ENCODE assay signal across 30 cellular contexts in the genomic region with DNA sequence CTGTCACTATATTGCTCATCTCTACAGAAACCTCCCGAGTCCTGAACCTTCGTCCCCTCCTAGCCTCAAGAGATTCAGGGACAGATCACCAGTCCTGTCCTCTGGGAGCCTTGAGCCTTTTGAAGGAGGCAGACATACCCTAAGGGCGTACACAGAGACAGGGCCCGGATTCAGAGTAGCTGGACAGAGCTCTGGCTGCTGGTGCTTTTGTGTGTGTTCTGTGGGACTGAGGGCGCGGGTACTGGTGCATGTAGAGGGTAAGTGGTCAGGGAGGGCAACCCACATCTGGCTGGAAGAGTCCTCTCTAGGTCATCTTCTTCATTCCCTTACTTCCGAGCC. TPM values are rescaled to one million over a fixed set of nuclear protein-coding genes. Genes with fewer than 3 reads are reported as not detected.
"Had no signal": no experiment of that assay in that cellular context is flagged by ENCODE, and none has a peak within 500 bp of the region (broad histone marks: within the 10 kb centered on the region; RNA-seq: fewer than 3 reads in every experiment).

No MANE protein-coding gene starts in this region.

- H3K36me3 Mint-ChIP-seq: activated naive CD4-positive, alpha-beta T cell treated with anti-CD3 and anti-CD28 coated beads, Interleukin-2, amount 50 U/mL, for 72 hours; mesothelial cell of epicardium had no signal

- H3K27ac ChIP-seq: breast epithelium, gastrocnemius medialis, right atrium auricular region, suprapubic skin, tibial artery had no signal

- H3K27me3 ChIP-seq: breast epithelium, right atrium auricular region, suprapubic skin, tibial artery had no signal

- H3K36me3 ChIP-seq: breast epithelium, gastrocnemius medialis, right atrium auricular region had no signal

- H3K9me3 ChIP-seq: breast epithelium, gastrocnemius medialis, right atrium auricular region, suprapubic skin, tibial artery had no signal

- H3K27me3 Mint-ChIP-seq: activated CD4-positive, alpha-beta memory T cell treated with anti-CD3 and anti-CD28 coated beads, Interleukin-2, amount 10 ng/mL, durations not matched to agents 7 days and 5 days; activated CD4-positive, alpha-beta T cell treated with anti-CD3 and anti-CD28 coated beads, Interleukin-2, amount 10 ng/mL, durations not matched to agents 7 days and 5 days; central memory CD8-positive, alpha-beta T cell; naive B cell; stimulated activated naive B cell treated with anti-CD40 and anti-IgM and Interleukin-4, amounts not matched to agents 10 μg/mL and 1 μg/mL and 100 μg/mL, for 72 hours had no signal

- H3K4me1 ChIP-seq: breast epithelium, gastrocnemius medialis, right atrium auricular region, suprapubic skin, tibial artery had no signal

- H3K9me3 Mint-ChIP-seq: activated CD4-positive, alpha-beta memory T cell treated with anti-CD3 and anti-CD28 coated beads, Interleukin-2, amount 10 ng/mL, durations not matched to agents 7 days and 5 days; activated CD4-positive, alpha-beta T cell treated with anti-CD3 and anti-CD28 coated beads, Interleukin-2, amount 10 ng/mL, durations not matched to agents 7 days and 5 days; activated naive CD4-positive, alpha-beta T cell treated with anti-CD3 and anti-CD28 coated beads, Interleukin-2, amount 50 U/mL, for 72 hours; activated T-cell treated with anti-CD3 and anti-CD28 coated beads, Interleukin-2, amount 50 U/mL, for 4 hours; central memory CD8-positive, alpha-beta T cell; immature natural killer cell; mesothelial cell of epicardium; naive B cell; nephron progenitor cell; stimulated activated naive B cell treated with anti-CD40 and anti-IgM and Interleukin-4, amounts not matched to agents 10 μg/mL and 1 μg/mL and 100 μg/mL, for 72 hours; T-helper 1 cell treated with Interleukin-12 subunit alpha and Interleukin-12 subunit beta and Interleukin-4 antibody, amounts not matched to agents 30 μg/mL and 1 μg/mL, for 36 hours had no signal

- H3K4me3 ChIP-seq: breast epithelium, gastrocnemius medialis, right atrium auricular region, smooth muscle cell, suprapubic skin, tibial artery had no signal

- H3K27ac Mint-ChIP-seq: activated CD4-positive, alpha-beta memory T cell treated with anti-CD3 and anti-CD28 coated beads, Interleukin-2, amount 10 ng/mL, durations not matched to agents 7 days and 5 days; activated CD4-positive, alpha-beta T cell treated with anti-CD3 and anti-CD28 coated beads, Interleukin-2, amount 10 ng/mL, durations not matched to agents 7 days and 5 days; immature natural killer cell; mesothelial cell of epicardium; naive B cell; stimulated activated naive B cell treated with anti-CD40 and anti-IgM and Interleukin-4, amounts not matched to agents 10 μg/mL and 1 μg/mL and 100 μg/mL, for 72 hours; T-helper 1 cell treated with Interleukin-12 subunit alpha and Interleukin-12 subunit beta and Interleukin-4 antibody, amounts not matched to agents 30 μg/mL and 1 μg/mL, for 36 hours had no signal

- H3K4me3 Mint-ChIP-seq: activated CD4-positive, alpha-beta memory T cell treated with anti-CD3 and anti-CD28 coated beads, Interleukin-2, amount 10 ng/mL, durations not matched to agents 7 days and 5 days; activated CD4-positive, alpha-beta T cell treated with anti-CD3 and anti-CD28 coated beads, Interleukin-2, amount 10 ng/mL, durations not matched to agents 7 days and 5 days; activated T-cell treated with anti-CD3 and anti-CD28 coated beads, Interleukin-2, amount 50 U/mL, for 4 hours; central memory CD8-positive, alpha-beta T cell; immature natural killer cell; mesothelial cell of epicardium; nephron progenitor cell; stimulated activated naive B cell treated with anti-CD40 and anti-IgM and Interleukin-4, amounts not matched to agents 10 μg/mL and 1 μg/mL and 100 μg/mL, for 72 hours; T-helper 1 cell treated with Interleukin-12 subunit alpha and Interleukin-12 subunit beta and Interleukin-4 antibody, amounts not matched to agents 30 μg/mL and 1 μg/mL, for 36 hours had no signal

- H3K4me1 Mint-ChIP-seq: activated CD4-positive, alpha-beta memory T cell treated with anti-CD3 and anti-CD28 coated beads, Interleukin-2, amount 10 ng/mL, durations not matched to agents 7 days and 5 days; activated CD4-positive, alpha-beta T cell treated with anti-CD3 and anti-CD28 coated beads, Interleukin-2, amount 10 ng/mL, durations not matched to agents 7 days and 5 days; central memory CD8-positive, alpha-beta T cell; immature natural killer cell; mesothelial cell of epicardium had no signal

- ATAC-seq: activated naive CD4-positive, alpha-beta T cell treated with anti-CD3 and anti-CD28 coated beads, Interleukin-2, amount 50 U/mL, for 72 hours; activated T-cell treated with anti-CD3 and anti-CD28 coated beads, Interleukin-2, amount 50 U/mL, for 4 hours; gastrocnemius medialis; stimulated activated naive B cell treated with anti-CD40 and anti-IgM and Interleukin-4, amounts not matched to agents 10 μg/mL and 1 μg/mL and 100 μg/mL, for 72 hours had no signal

- DNase-seq: activated CD4-positive, alpha-beta memory T cell treated with anti-CD3 and anti-CD28 coated beads, Interleukin-2, amount 10 ng/mL, durations not matched to agents 7 days and 5 days; activated CD4-positive, alpha-beta T cell treated with anti-CD3 and anti-CD28 coated beads for 1 hour; activated CD4-positive, alpha-beta T cell treated with anti-CD3 and anti-CD28 coated beads, Interleukin-2, amount 10 ng/mL, durations not matched to agents 7 days and 5 days; activated CD8-positive, alpha-beta memory T cell treated with anti-CD3 and anti-CD28 coated beads, Interleukin-2, amount 50 U/mL, for 48 hours; activated naive CD4-positive, alpha-beta T cell; activated T-cell treated with anti-CD3 and anti-CD28 coated beads, Interleukin-2, amount 50 U/mL, for 4 hours; dermis blood vessel endothelial cell; effector CD8-positive, alpha-beta T cell; erythroblast; gastrocnemius medialis; hippocampal formation; immature natural killer cell; naive B cell; nephron progenitor cell; stimulated activated CD4-positive, alpha-beta T cell treated with anti-CD3 and anti-CD28 coated beads, Interleukin-1b, Interleukin-23, amount 100 ng/mL, for 48 hours; stimulated activated CD4-positive, alpha-beta T cell treated with anti-CD3 and anti-CD28 coated beads, Interleukin-4, amount 100 ng/mL, for 4 hours; stimulated activated CD8-positive, alpha-beta memory T cell treated with anti-CD3 and anti-CD28 coated beads, Interleukin-4, amount 100 ng/mL, for 48 hours; stimulated activated naive B cell treated with anti-CD40 and anti-IgM and Interleukin-4, amounts not matched to agents 10 μg/mL and 1 μg/mL and 100 μg/mL, for 72 hours; SW 1271; T1000 had no signal

RNA-seq across cellular contexts. Expression of a gene that starts 16.6 kb away (rescaled TPM):
- total RNA-seq: activated CD4-positive, alpha-beta memory T cell treated with anti-CD3 and anti-CD28 coated beads, Interleukin-2, amount 10 ng/mL, durations not matched to agents 7 days and 5 days; activated CD4-positive, alpha-beta T cell treated with anti-CD3 and anti-CD28 coated beads, Interleukin-2, amount 10 ng/mL, durations not matched to agents 7 days and 5 days; activated naive CD4-positive, alpha-beta T cell treated with anti-CD3 and anti-CD28 coated beads, Interleukin-2, amount 50 U/mL, for 72 hours; activated T-cell treated with anti-CD3 and anti-CD28 coated beads, Interleukin-2, amount 50 U/mL, for 4 hours; pulmonary artery endothelial cell; smooth muscle cell had no signal
- polyA plus RNA-seq: immature natural killer cell had no signal

RNA-seq across cellular contexts. Expression of a gene that starts 22.4 kb away (rescaled TPM):
- total RNA-seq: dermis blood vessel endothelial cell, pulmonary artery endothelial cell had no signal
- polyA plus RNA-seq: smooth muscle cell had no signal
